In the genomic region with DNA sequence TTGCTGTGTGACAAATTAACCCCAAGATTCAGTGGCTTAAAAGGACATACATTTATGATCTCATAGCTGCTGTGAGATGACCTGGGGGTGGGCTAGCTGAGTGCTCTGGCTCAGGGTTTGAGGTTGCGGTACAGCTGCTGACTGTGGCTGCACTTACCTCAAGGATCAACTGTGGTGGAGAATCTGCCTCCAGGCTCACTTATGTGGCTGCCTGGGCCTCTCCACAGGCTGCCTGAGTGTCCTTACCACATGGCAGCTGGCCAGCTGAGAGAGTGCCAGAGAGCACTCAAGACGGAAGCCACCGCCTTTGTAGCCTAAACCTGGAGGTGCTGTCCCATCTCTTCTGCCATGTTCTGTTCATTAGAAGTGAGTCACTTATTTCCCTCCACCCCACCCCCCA, we compare ENCODE assay signal across 8 cellular contexts. TPM values are rescaled to one million over a fixed set of nuclear protein-coding genes. Genes with fewer than 3 reads are reported as not detected.
DNase-seq lines count a peak whose midpoint lies in the region; ATAC-seq and TF ChIP-seq lines count a peak whose summit lies in the region.

No MANE protein-coding gene starts in this region.

- no peaks in the 10 kb centered on the region; a peak in 1 of 7 replicates for H3K36me3 Mint-ChIP-seq in H9 (ENCODE audit: insufficient read depth in 1 of 3, low read depth in 3 of 3)

- H3K79me1 ChIP-seq in H9 (ENCODE audit: insufficient read depth, low read depth, low read length, poor library complexity, severe bottlenecking) = no peaks in the 10 kb centered on the region

- peaks cover 16% of the 10 kb centered on the region for H3K23me2 ChIP-seq in H9 (ENCODE audit: insufficient read length, low read depth, low read length, poor library complexity, severe bottlenecking)

- H3K23ac ChIP-seq in H9 (ENCODE audit: insufficient read length, low read depth, low read length) = no peak overlapping the region

- H3K4me1 ChIP-seq in H9 (ENCODE audit: insufficient read depth, low read length) = no peaks in the 10 kb centered on the region

- H3K56ac ChIP-seq in H9 (ENCODE audit: insufficient read length, low read depth, low read length) = no peak overlapping the region

- H3K4me2 ChIP-seq in H9 (ENCODE audit: insufficient read depth, insufficient read length, low read length) = no peak overlapping the region

- DNase-seq in BJ (ENCODE audit: low read depth) (peak; percentile 35), HUDEP-2 (lab: John Stamatoyannopoulos, UW; ENCODE audit: unreplicated experiment in 76 of 76) (peak in 74 of 76 experiments; percentile 46 to 95 (median 87)), SW480 (ENCODE audit: low spot score) (peak; percentile 58), hepatic stellate cell (ENCODE audit: low spot score) (peak; percentile 77), H9 (no peak), posterior vena cava (ENCODE audit: low spot score) (no peak), SK-N-DZ (ENCODE audit: low spot score) (no peak)

- no peak overlapping the region for H2AK5ac ChIP-seq in H9 (ENCODE audit: insufficient read length, low read length)

- H3K14ac ChIP-seq in H9 (ENCODE audit: insufficient read depth, low read length) = no peak overlapping the region

- CTCF ChIA-PET in BJ (lab: Yijun Ruan, JAX) = interaction anchor here (0.8 to 13.1 kb wide), 12 partner anchors 8 to 237 kb away, joined by 3 to 298 read pairs (median 16); a partner anchor contains a TSS

- H3K4me3 ChIP-seq in BJ (ENCODE audit: low read depth, low read length) = no peak overlapping the region

- TF ChIP-seq CTCF in BJ (IDR thresholded peaks at IDR 0.05; ENCODE audit: insufficient read depth, low read depth, low read length) (no peak), H9 (conservative IDR thresholded peaks at IDR 0.05) (no peak)

- no peak overlapping the region for H2BK5ac ChIP-seq in H9 (ENCODE audit: insufficient read length, low read length)

- no peak overlapping the region for H2BK15ac ChIP-seq in H9 (ENCODE audit: low read depth, low read length)

- H4K91ac ChIP-seq in H9 (ENCODE audit: insufficient read length, low read depth, low read length) = no peak overlapping the region

- H4K20me1 ChIP-seq in H9 (ENCODE audit: control insufficient read depth, insufficient read depth, insufficient read length) = no peaks in the 10 kb centered on the region

- H4K5ac ChIP-seq in H9 (ENCODE audit: insufficient read length, low read depth, low read length) = no peak overlapping the region

- H3K27ac Mint-ChIP-seq in H9 = no peak overlapping the region

- no peak overlapping the region for H3K18ac ChIP-seq in H9 (ENCODE audit: insufficient read length, low read depth, low read length)

- WGBS in H9 (ENCODE audit: extremely low coverage, insufficient read length, low lambda C conversion rate) = no CpG with 5 or more reads among the region's 3 CpGs

- H3K4ac ChIP-seq in H9 (ENCODE audit: low read depth, low read length) = no peak overlapping the region

- H3K27ac ChIP-seq in H9 (ENCODE audit: insufficient read length, low read depth, low read length) = no peak overlapping the region

- POLR2A ChIA-PET in BJ (lab: Charles Lee) = interaction anchor here (0.6 kb wide), 1 partner anchor 66 kb away, joined by 12 read pairs; no protein-coding TSS in a partner anchor

- no peak overlapping the region for H2AFZ ChIP-seq in H9 (ENCODE audit: low read length)

- intact Hi-C loops in posterior vena cava (cut with DNase I) = no loop called here

- no peak overlapping the region; a peak in 1 of 5 replicates for H3K4me3 Mint-ChIP-seq in H9

- no peaks in the 10 kb centered on the region for H3K79me2 ChIP-seq in H9 (ENCODE audit: insufficient read depth, low read length)

- H3T11ph ChIP-seq in H9 (ENCODE audit: low read length) = no peak overlapping the region

- no peak overlapping the region for H4K8ac ChIP-seq in H9 (replicated peaks; ENCODE audit: insufficient read length, low read depth, low read length)

- H2BK20ac ChIP-seq in H9 (ENCODE audit: low read depth, low read length, poor library complexity, severe bottlenecking) = no peak overlapping the region

- no peak overlapping the region for H2BK12ac ChIP-seq in H9 (ENCODE audit: insufficient read length, low read depth, low read length)

- peaks cover 24 to 42% of the 10 kb centered on the region in 2 experiments for H3K4me1 Mint-ChIP-seq in H9

- H3K36me3 ChIP-seq in BJ (ENCODE audit: control insufficient read depth, insufficient read depth, low read length) = no peaks in the 10 kb centered on the region; the same call in 1 of the 2 replicates

- H3K27me3 ChIP-seq in BJ (ENCODE audit: control insufficient read depth, insufficient read depth, low read length) (peaks cover 20% of the 10 kb centered on the region), H9 (ENCODE audit: insufficient read depth, low read length) (peaks cover 62% of the 10 kb centered on the region)

- no peak overlapping the region for H2BK120ac ChIP-seq in H9 (ENCODE audit: low read depth, low read length, poor library complexity, severe bottlenecking)

- no peak for ATAC-seq in HG03442 (IDR thresholded peaks at IDR 0.05; ENCODE audit: unreplicated experiment)

- no peak overlapping the region for H3K9ac ChIP-seq in H9 (ENCODE audit: extremely low read depth, insufficient read length, low read length)

- H3K9me3 ChIP-seq in H9 (ENCODE audit: control insufficient read depth, low read depth, low read length) = no peaks in the 10 kb centered on the region

- H3K9me3 Mint-ChIP-seq in H9 = peaks cover 0 to 3% of the 10 kb centered on the region in 2 experiments; a peak in 1 of 5 replicates

- peaks cover 100% of the 10 kb centered on the region for H3K27me3 Mint-ChIP-seq in H9 (ENCODE audit: low read depth)

RNA-seq across cellular contexts. Expression of a gene that starts 5.7 kb away (rescaled TPM):
- polyA plus RNA-seq in BJ (2011; rRNA removed) = 0.75 and 1.2 TPM in 2 replicates
- 0.66 and 0.72 TPM in 2 replicates for polyA minus RNA-seq in BJ (2011; rRNA and poly(A)+ RNA removed)
- total RNA-seq in H9 (2021) = not detected in 2 replicates
- not detected for total RNA-seq in posterior vena cava
- polyA plus RNA-seq in SK-N-DZ (2014; cell fraction: cytosol; rRNA removed) = not detected in 2 replicates
- not detected in 2 replicates for polyA plus RNA-seq in SK-N-DZ (2014; cell fraction: nucleus; rRNA removed)

RNA-seq across cellular contexts. Expression of a gene that starts 32.7 kb away (rescaled TPM):
- 25.0 and 50.4 TPM in 2 replicates for polyA plus RNA-seq in BJ (2011; rRNA removed)
- polyA minus RNA-seq in BJ (2011; rRNA and poly(A)+ RNA removed) = 15.8 and 21.9 TPM in 2 replicates
- total RNA-seq in H9 (2021) (0.31 and 0.39 TPM in 2 replicates), posterior vena cava (10 to 100 TPM; 14.5 to 14.6 TPM)
- 0.31 and 2.4 TPM in 2 replicates for polyA plus RNA-seq in SK-N-DZ (2014; cell fraction: cytosol; rRNA removed)
- 3.7 and 4.1 TPM in 2 replicates for polyA plus RNA-seq in SK-N-DZ (2014; cell fraction: nucleus; rRNA removed)

Comparison
In these comparisons a context has a peak if more than half of its experiments do, and no peak if none do; other contexts are left out.
1. DNase-seq: peak in BJ (single experiment), HUDEP-2 (74 of 76), SW480 (single experiment) and hepatic stellate cell (single experiment); none in H9 (single experiment), posterior vena cava (single experiment) and SK-N-DZ (single experiment).
2. RNA of a gene that starts 32.7 kb away (total RNA-seq): 14.5 to 14.6 TPM in posterior vena cava; 0.31 to 0.39 TPM in H9; every median in the first group is over 10 times any median in the second.